ENCODE assay signal across 19 cellular contexts in genomic region chr4:161256172-161256571, GRCh38.
"Had no signal": no experiment of that assay in that cellular context is flagged by ENCODE, and none has a peak within 500 bp of the region (broad histone marks: within the 10 kb centered on the region; RNA-seq: fewer than 3 reads in every experiment).

No MANE protein-coding gene starts in this region.

- H3K27ac Mint-ChIP-seq: activated CD4-positive, alpha-beta memory T cell treated with anti-CD3 and anti-CD28 coated beads, Interleukin-2, amount 10 ng/mL, durations not matched to agents 7 days and 5 days; activated CD4-positive, alpha-beta T cell treated with anti-CD3 and anti-CD28 coated beads for 36 hours; naive thymus-derived CD8-positive, alpha-beta T cell; progenitor cell of endocrine pancreas; stimulated activated memory B cell treated with anti-CD40 and anti-IgM and Interleukin-4, amounts not matched to agents 10 μg/mL and 1 μg/mL and 100 μg/mL, for 72 hours had no signal

- H3K36me3 ChIP-seq: colonic mucosa, tibial nerve had no signal

- H3K27me3 Mint-ChIP-seq: activated CD4-positive, alpha-beta memory T cell treated with anti-CD3 and anti-CD28 coated beads, Interleukin-2, amount 10 ng/mL, durations not matched to agents 7 days and 5 days; activated CD4-positive, alpha-beta T cell treated with anti-CD3 and anti-CD28 coated beads for 36 hours; naive thymus-derived CD8-positive, alpha-beta T cell; progenitor cell of endocrine pancreas; stimulated activated memory B cell treated with anti-CD40 and anti-IgM and Interleukin-4, amounts not matched to agents 10 μg/mL and 1 μg/mL and 100 μg/mL, for 72 hours had no signal

- H3K36me3 Mint-ChIP-seq: stimulated activated memory B cell treated with anti-CD40 and anti-IgM and Interleukin-4, amounts not matched to agents 10 μg/mL and 1 μg/mL and 100 μg/mL, for 72 hours had no signal

- H3K27me3 ChIP-seq: colonic mucosa, tibial nerve had no signal

- H3K4me3 Mint-ChIP-seq: activated CD4-positive, alpha-beta memory T cell treated with anti-CD3 and anti-CD28 coated beads, Interleukin-2, amount 10 ng/mL, durations not matched to agents 7 days and 5 days; activated CD4-positive, alpha-beta T cell treated with anti-CD3 and anti-CD28 coated beads for 36 hours; naive thymus-derived CD8-positive, alpha-beta T cell; stimulated activated memory B cell treated with anti-CD40 and anti-IgM and Interleukin-4, amounts not matched to agents 10 μg/mL and 1 μg/mL and 100 μg/mL, for 72 hours had no signal

- DNase-seq: activated CD4-positive, alpha-beta memory T cell treated with anti-CD3 and anti-CD28 coated beads, Interleukin-2, amount 10 ng/mL, durations not matched to agents 7 days and 5 days; activated CD4-positive, alpha-beta T cell treated with anti-CD3 and anti-CD28 coated beads for 36 hours; activated gamma-delta T cell; activated T-cell treated with anti-CD3 and anti-CD28 coated beads, Interleukin-2, amount 50 U/mL, for 48 hours; aorta; colonic mucosa; effector CD8-positive, alpha-beta T cell; hippocampal formation; left cardiac atrium; mucosa of descending colon; naive thymus-derived CD8-positive, alpha-beta T cell; occipital lobe; T1000 had no signal

- H3K4me1 ChIP-seq: colonic mucosa, tibial nerve had no signal

- H3K9me3 ChIP-seq: colonic mucosa had no signal

- H3K27ac ChIP-seq: colonic mucosa, epithelial cell of prostate, tibial nerve, VCaP had no signal

- H3K4me1 Mint-ChIP-seq: activated CD4-positive, alpha-beta memory T cell treated with anti-CD3 and anti-CD28 coated beads, Interleukin-2, amount 10 ng/mL, durations not matched to agents 7 days and 5 days; activated CD4-positive, alpha-beta T cell treated with anti-CD3 and anti-CD28 coated beads for 36 hours; naive thymus-derived CD8-positive, alpha-beta T cell; stimulated activated memory B cell treated with anti-CD40 and anti-IgM and Interleukin-4, amounts not matched to agents 10 μg/mL and 1 μg/mL and 100 μg/mL, for 72 hours had no signal

- H3K4me3 ChIP-seq: colonic mucosa, lung, mucosa of descending colon, tibial nerve had no signal
